29 cellular contexts compared by ENCODE assay signal in genomic region chr14:63939006-63939270, GRCh38.
DNase-seq lines count a peak whose midpoint lies in the region; ATAC-seq and TF ChIP-seq lines count a peak whose summit lies in the region.
"Had no signal": no experiment of that assay in that cellular context is flagged by ENCODE, and none has a peak within 500 bp of the region (broad histone marks: within the 10 kb centered on the region; RNA-seq: fewer than 3 reads in every experiment).

No MANE protein-coding gene starts in this region.

- peaks cover 36% of the 10 kb centered on the region for H3K4me1 Mint-ChIP-seq in activated T-cell treated with anti-CD3 and anti-CD28 coated beads, Interleukin-2, amount 50 U/mL, for 24 hours (ENCODE audit: low read depth)
- H3K4me1 Mint-ChIP-seq: nephron had no signal

- no peak overlapping the region for H3K27ac Mint-ChIP-seq in activated T-cell treated with anti-CD3 and anti-CD28 coated beads, Interleukin-2, amount 50 U/mL, for 24 hours
- H3K27ac Mint-ChIP-seq: activated CD4-positive, alpha-beta T cell treated with anti-CD3 and anti-CD28 coated beads, Interleukin-2, amount 10 ng/mL, durations not matched to agents 24 days and 14 days; dendritic cell treated with granulocyte-macrophage colony-stimulating factor and Interleukin-4, amounts not matched to agents 40 ng/mL and 50 ng/mL, for 4 days; nephron had no signal

- peak overlapping the region; percentile 25 for H3K27ac ChIP-seq in RWPE1
- H3K27ac ChIP-seq: A549, HL-60, lower lobe of right lung, testis, WERI-Rb-1 had no signal

- CTCF ChIA-PET in RWPE1 (lab: Yijun Ruan, JAX), result interaction anchor here (0.8 kb wide), 1 partner anchor 10 kb away, joined by 7 read pairs; no protein-coding TSS in a partner anchor

- ATAC-seq in HG02885 (IDR thresholded peaks at IDR 0.05; ENCODE audit: poor library complexity, unreplicated experiment) (peak; percentile 19), HG03442 (IDR thresholded peaks at IDR 0.05; ENCODE audit: unreplicated experiment) (no peak)
- ATAC-seq: A549, Panc1 had no signal

- POLR2A ChIA-PET in RWPE1 (lab: Yijun Ruan, JAX; ENCODE audit: low non-redundant PET), result no interaction called here

- peaks cover 21% of the 10 kb centered on the region for H3K36me3 Mint-ChIP-seq in activated T-cell treated with anti-CD3 and anti-CD28 coated beads, Interleukin-2, amount 50 U/mL, for 24 hours (ENCODE audit: low read depth)

- DNase-seq in activated T-cell treated with anti-CD3 and anti-CD28 coated beads, Interleukin-2, amount 50 U/mL, for 24 hours, result peak; percentile 36
- no peak for DNase-seq in activated T-cell treated with anti-CD3 and anti-CD28 coated beads for 4 hours
- DNase-seq in RWPE1 (ENCODE audit: low spot score), result no peak
- no peak for DNase-seq in T-helper 1 cell
- no peak for DNase-seq in AG20443 (ENCODE audit: low spot score)
- DNase-seq in NCI-H526 (lab: John Stamatoyannopoulos, UW), result no peak
- DNase-seq: DMS53; GF-D8; Kasumi-1; kidney glomerular epithelial cell; lower lobe of right lung; mucosa of descending colon; NCI-H1048; NCI-H1694; NCI-H2171; NCI-H524 treated with DMSO at 0.1 percent for 48 hours; SHP77 treated with DMSO at 0.1 percent for 48 hours; stimulated activated naive CD4-positive, alpha-beta T cell treated with Interleukin-2 at 50 U/mL for 16 hours; T-helper 9 cell; testis; WERI-Rb-1 had no signal

- H3K27me3 Mint-ChIP-seq in activated T-cell treated with anti-CD3 and anti-CD28 coated beads, Interleukin-2, amount 50 U/mL, for 24 hours, result no peaks in the 10 kb centered on the region
- H3K27me3 Mint-ChIP-seq: activated CD4-positive, alpha-beta T cell treated with anti-CD3 and anti-CD28 coated beads, Interleukin-2, amount 10 ng/mL, durations not matched to agents 24 days and 14 days had no signal

- TF ChIP-seq CTCF in RWPE1 (conservative IDR thresholded peaks at IDR 0.05; ENCODE audit: low read depth), result no peak

- H3K9me3 Mint-ChIP-seq in activated T-cell treated with anti-CD3 and anti-CD28 coated beads, Interleukin-2, amount 50 U/mL, for 24 hours, result no peaks in the 10 kb centered on the region
- H3K9me3 Mint-ChIP-seq: activated CD4-positive, alpha-beta T cell treated with anti-CD3 and anti-CD28 coated beads, Interleukin-2, amount 10 ng/mL, durations not matched to agents 24 days and 14 days; dendritic cell treated with granulocyte-macrophage colony-stimulating factor and Interleukin-4, amounts not matched to agents 40 ng/mL and 50 ng/mL, for 4 days; nephron had no signal

- H3K4me3 Mint-ChIP-seq in activated T-cell treated with anti-CD3 and anti-CD28 coated beads, Interleukin-2, amount 50 U/mL, for 24 hours, result no peak overlapping the region
- H3K4me3 Mint-ChIP-seq: activated CD4-positive, alpha-beta T cell treated with anti-CD3 and anti-CD28 coated beads, Interleukin-2, amount 10 ng/mL, durations not matched to agents 24 days and 14 days; dendritic cell treated with granulocyte-macrophage colony-stimulating factor and Interleukin-4, amounts not matched to agents 40 ng/mL and 50 ng/mL, for 4 days; nephron had no signal
